ENCODE assay signal across 16 cellular contexts in the genomic region with DNA sequence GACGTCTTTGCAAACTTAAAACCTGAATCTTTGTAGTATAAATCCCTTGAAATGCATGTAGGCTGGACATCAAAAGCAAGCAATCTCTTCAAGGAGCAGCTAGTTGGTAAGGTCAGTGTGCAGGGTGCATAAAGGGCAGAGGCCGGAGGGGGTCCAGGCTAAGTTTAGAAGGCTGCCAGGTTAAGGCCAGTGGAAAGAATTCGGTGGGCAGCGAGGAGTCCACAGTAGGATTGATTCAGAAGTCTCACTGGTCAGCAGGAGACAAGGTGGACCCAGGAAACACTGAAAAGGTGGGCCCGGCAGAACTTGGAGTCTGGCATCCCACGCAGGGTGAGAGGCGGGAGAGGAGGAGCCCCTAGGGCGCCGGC. TPM values are rescaled to one million over a fixed set of nuclear protein-coding genes. Genes with fewer than 3 reads are reported as not detected.
DNase-seq lines count a peak whose midpoint lies in the region; ATAC-seq, FAIRE-seq and TF ChIP-seq lines count a peak whose summit lies in the region.
"Had no signal": no experiment of that assay in that cellular context is flagged by ENCODE, and none has a peak within 500 bp of the region (broad histone marks: within the 10 kb centered on the region; RNA-seq: fewer than 3 reads in every experiment).

No MANE protein-coding gene starts in this region.

- H3K9ac ChIP-seq in H1 (replicated peaks in 1 of 4; ENCODE audit: extremely low read depth in 1 of 4, low read depth in 3 of 4, low read length in 3 of 4) (no peak overlapping the region; a peak in 2 of 7 replicates), mesendoderm (ENCODE audit: low read length) (no peak overlapping the region)

- H2BK120ac ChIP-seq in H1 (replicated peaks; ENCODE audit: low read depth, low read length) (no peak overlapping the region), mesendoderm (ENCODE audit: low read depth, low read length) (no peak overlapping the region)

- H3K27ac Mint-ChIP-seq in activated naive CD4-positive, alpha-beta T cell treated with anti-CD3 and anti-CD28 coated beads, Interleukin-2, amount 10 ng/mL, durations not matched to agents 7 days and 5 days: no peak overlapping the region
- H3K27ac Mint-ChIP-seq: activated naive CD8-positive, alpha-beta T cell treated with anti-CD3 and anti-CD28 coated beads, Interleukin-2, amount 10 ng/mL, durations not matched to agents 7 days and 5 days; CD4-positive, alpha-beta memory T cell had no signal

- TF ChIP-seq EP300 in Ishikawa (IDR thresholded peaks at IDR 0.05; ENCODE audit: borderline replicate concordance): no peak
- no peak for TF ChIP-seq EP300 in H1 (IDR thresholded peaks at IDR 0.05; ENCODE audit: borderline replicate concordance in 1 of 2, low read depth in 2 of 2, low read length in 2 of 2)
- no peak for TF ChIP-seq EP300 in upper lobe of left lung (IDR thresholded peaks at IDR 0.05)

- H3K4me2 ChIP-seq in H1 (ENCODE audit: insufficient read depth in 1 of 2, low read depth in 2 of 2, low read length in 2 of 2) (peak overlapping the region; percentile 89 to 99), mesendoderm (ENCODE audit: low read length) (peak overlapping the region; percentile 87)

- TF ChIP-seq RAD21 in Ishikawa (IDR thresholded peaks at IDR 0.05; ENCODE audit: low read depth): no peak
- TF ChIP-seq RAD21 in H1 (IDR thresholded peaks at IDR 0.05 in 1 of 2, conservative IDR thresholded peaks at IDR 0.05 in 1 of 2; ENCODE audit: low read depth in 2 of 2, low read length in 2 of 2): no peak

- peaks cover 0 to 12% of the 10 kb centered on the region in 2 experiments for H4K20me1 ChIP-seq in H1 (replicated peaks in 1 of 2; ENCODE audit: control insufficient read depth in 1 of 2, insufficient read depth in 2 of 2, low read length in 2 of 2)

- WGBS in H1 (ENCODE audit: extremely low coverage in 1 of 2, insufficient coverage in 1 of 2, insufficient read length in 1 of 2, insufficient replicate concordance in 2 of 2, low coverage in 1 of 2, low lambda C conversion rate in 2 of 2, missing lambda C conversion rate in 1 of 2), 2 experiments: 30% methylated on average over 9 of the region's 9 CpGs; no CpG with 5 or more reads in 1 of the 2 experiments
- WGBS in mesendoderm (ENCODE audit: extremely low coverage, insufficient coverage, low lambda C conversion rate): no CpG with 5 or more reads among the region's 9 CpGs
- WGBS in upper lobe of left lung, 2 donors: 29 to 39% methylated on average over 9 of the region's 9 CpGs

- CTCF ChIA-PET in H1 (lab: Charles Lee; ENCODE audit: partially characterized antibody): interaction anchor here (0.9 to 1.9 kb wide), 8 partner anchors 10 to 229 kb away, joined by 3 to 9 read pairs (median 4); no protein-coding TSS in a partner anchor
- CTCF ChIA-PET in activated naive CD4-positive, alpha-beta T cell treated with anti-CD3 and anti-CD28 coated beads, Interleukin-2, amount 10 ng/mL, durations not matched to agents 7 days and 5 days (lab: Charles Lee): interaction anchor here (1.3 kb wide), 1 partner anchor 11 kb away, joined by 3 read pairs; no protein-coding TSS in a partner anchor

- H3K27ac ChIP-seq in H1 (ENCODE audit: low read depth, low read length): no peak overlapping the region
- no peak overlapping the region for H3K27ac ChIP-seq in mesendoderm (ENCODE audit: low read depth, low read length)
- H3K27ac ChIP-seq in upper lobe of left lung: peak overlapping the region in 2 of 4 donors; percentile 73 to 81
- no peak overlapping the region for H3K27ac ChIP-seq in gastrocnemius medialis
- H3K27ac ChIP-seq: right atrium auricular region had no signal

- H4K8ac ChIP-seq in H1 (ENCODE audit: extremely low read depth, insufficient read depth, low read length): no peak overlapping the region
- no peak overlapping the region for H4K8ac ChIP-seq in mesendoderm (ENCODE audit: low read depth, low read length)

- no peaks in the 10 kb centered on the region for H3K36me3 Mint-ChIP-seq in activated naive CD4-positive, alpha-beta T cell treated with anti-CD3 and anti-CD28 coated beads, Interleukin-2, amount 10 ng/mL, durations not matched to agents 7 days and 5 days
- H3K36me3 Mint-ChIP-seq: activated naive CD8-positive, alpha-beta T cell treated with anti-CD3 and anti-CD28 coated beads, Interleukin-2, amount 10 ng/mL, durations not matched to agents 7 days and 5 days; CD4-positive, alpha-beta memory T cell had no signal

- H3K23ac ChIP-seq in H1 (ENCODE audit: insufficient read length) (no peak overlapping the region), mesendoderm (ENCODE audit: low read length) (no peak overlapping the region)

- no peak overlapping the region for H2BK20ac ChIP-seq in H1 (ENCODE audit: low read length)

- DNase-seq in H1 (ENCODE audit: low read depth in 1 of 2, low spot score in 2 of 2) (no peak), mesendoderm (no peak), upper lobe of left lung (no peak), gastrocnemius medialis (no peak), H4 (ENCODE audit: low spot score) (no peak)
- DNase-seq in activated naive CD4-positive, alpha-beta T cell treated with anti-CD3 and anti-CD28 coated beads, Interleukin-2, amount 10 ng/mL, durations not matched to agents 7 days and 5 days: no peak
- DNase-seq: activated naive CD8-positive, alpha-beta T cell treated with anti-CD3 and anti-CD28 coated beads, Interleukin-2, amount 10 ng/mL, durations not matched to agents 7 days and 5 days; CD4-positive, alpha-beta memory T cell; NCI-H446; stimulated activated CD4-positive, alpha-beta T cell treated with anti-CD3 and anti-CD28 coated beads, Interleukin-2, amount 100 ng/mL, for 48 hours had no signal

- H3K23me2 ChIP-seq in H1 (ENCODE audit: low read depth, low read length): peaks cover 13% of the 10 kb centered on the region; the same call in 1 of the 2 replicates

- H3K36me3 ChIP-seq in H1 (ENCODE audit: control insufficient read depth in 2 of 4, insufficient read depth in 4 of 4, low read length in 3 of 4) (peaks cover 0 to 3% (median 0%) of the 10 kb centered on the region in 4 experiments; a peak in 1 of 8 replicates), mesendoderm (ENCODE audit: control insufficient read depth, insufficient read depth, low read length) (no peaks in the 10 kb centered on the region), upper lobe of left lung (no peaks in the 10 kb centered on the region), gastrocnemius medialis (no peaks in the 10 kb centered on the region)
- H3K36me3 ChIP-seq: right atrium auricular region had no signal

- H3K9me3 Mint-ChIP-seq in activated naive CD4-positive, alpha-beta T cell treated with anti-CD3 and anti-CD28 coated beads, Interleukin-2, amount 10 ng/mL, durations not matched to agents 7 days and 5 days: no peaks in the 10 kb centered on the region
- H3K9me3 Mint-ChIP-seq: activated naive CD8-positive, alpha-beta T cell treated with anti-CD3 and anti-CD28 coated beads, Interleukin-2, amount 10 ng/mL, durations not matched to agents 7 days and 5 days; CD4-positive, alpha-beta memory T cell had no signal

- no peak overlapping the region for H2BK15ac ChIP-seq in H1 (ENCODE audit: low read length)
- H2BK15ac ChIP-seq in mesendoderm (replicated peaks; ENCODE audit: low read depth): no peak overlapping the region

- no peak overlapping the region for H4K91ac ChIP-seq in H1 (replicated peaks; ENCODE audit: insufficient read length, low read length)

- no peak overlapping the region for H3K14ac ChIP-seq in H1 (ENCODE audit: insufficient read length)

- H2AFZ ChIP-seq in H1 (ENCODE audit: low read length): peak overlapping the region; percentile 77; the same call in 1 of the 2 replicates

- in situ Hi-C loops in gastrocnemius medialis (cut with MboI; ENCODE audit: low sequenced_read_pairs in 4 of 4): no loop called here

- TF ChIP-seq POLR2A in H1 (IDR thresholded peaks at IDR 0.05; ENCODE audit: control extremely low read depth in 1 of 2, low read depth in 2 of 2, low read length in 2 of 2) (no peak), upper lobe of left lung (IDR thresholded peaks at IDR 0.05) (no peak), gastrocnemius medialis (IDR thresholded peaks at IDR 0.05) (no peak)

- H3K4me3 Mint-ChIP-seq in activated naive CD4-positive, alpha-beta T cell treated with anti-CD3 and anti-CD28 coated beads, Interleukin-2, amount 10 ng/mL, durations not matched to agents 7 days and 5 days: no peak overlapping the region
- H3K4me3 Mint-ChIP-seq: activated naive CD8-positive, alpha-beta T cell treated with anti-CD3 and anti-CD28 coated beads, Interleukin-2, amount 10 ng/mL, durations not matched to agents 7 days and 5 days had no signal

- no peak for FAIRE-seq in H1 (lab: Jason Lieb, UNC)
- FAIRE-seq: GM12892 had no signal

- H2BK12ac ChIP-seq in H1 (ENCODE audit: low read depth, low read length): peak overlapping the region; percentile 95; the same call in 1 of the 2 replicates

- no peaks in the 10 kb centered on the region for H3K9me3 ChIP-seq in H1 (ENCODE audit: insufficient read depth in 2 of 2, low read depth in 1 of 2, low read length in 1 of 2)
- H3K9me3 ChIP-seq in upper lobe of left lung: no peaks in the 10 kb centered on the region
- H3K9me3 ChIP-seq in gastrocnemius medialis: no peaks in the 10 kb centered on the region
- H3K9me3 ChIP-seq: right atrium auricular region had no signal

- H3K4me1 ChIP-seq in H1 (replicated peaks in 1 of 4; ENCODE audit: control insufficient read depth in 3 of 4, insufficient read depth in 4 of 4, low read length in 3 of 4): peaks cover 0 to 13% (median 9%) of the 10 kb centered on the region in 4 experiments; a peak in 6 of 7 replicates
- H3K4me1 ChIP-seq in mesendoderm (ENCODE audit: control insufficient read depth, low read depth, low read length): peaks cover 6% of the 10 kb centered on the region
- peaks cover 0 to 27% (median 8%) of the 10 kb centered on the region in 4 donors for H3K4me1 ChIP-seq in upper lobe of left lung
- H3K4me1 ChIP-seq in gastrocnemius medialis: peaks cover 0 to 3% of the 10 kb centered on the region in 2 donors

- H3K4me1 Mint-ChIP-seq in activated naive CD4-positive, alpha-beta T cell treated with anti-CD3 and anti-CD28 coated beads, Interleukin-2, amount 10 ng/mL, durations not matched to agents 7 days and 5 days: peaks cover 2% of the 10 kb centered on the region

- intact Hi-C loops in gastrocnemius medialis (cut with DNase I; ENCODE audit: low total_unique reads): no loop called here

- H3K79me2 ChIP-seq in H1 (ENCODE audit: control insufficient read depth in 1 of 2, insufficient read depth in 2 of 2, low read length in 2 of 2) (peaks cover 6 to 16% of the 10 kb centered on the region in 2 experiments; a peak in 2 of 4 replicates), mesendoderm (ENCODE audit: control insufficient read depth, insufficient read depth, low read length) (peaks cover 3% of the 10 kb centered on the region)

- peaks cover 65% of the 10 kb centered on the region for H3K27me3 Mint-ChIP-seq in activated naive CD4-positive, alpha-beta T cell treated with anti-CD3 and anti-CD28 coated beads, Interleukin-2, amount 10 ng/mL, durations not matched to agents 7 days and 5 days

- H3K79me1 ChIP-seq in H1 (ENCODE audit: low read depth, low read length): no peaks in the 10 kb centered on the region; the same call in none of the 2 replicates
- peaks cover 2% of the 10 kb centered on the region for H3K79me1 ChIP-seq in mesendoderm (ENCODE audit: low read length)

- H2BK5ac ChIP-seq in H1 (ENCODE audit: low read depth, low read length) (0 out of 2 replicates have a peak overlapping the region, but pooled peaks have one; percentile 37), mesendoderm (ENCODE audit: low read length) (no peak overlapping the region)

- POLR2A ChIA-PET in H1 (lab: Charles Lee; ENCODE audit: partially characterized antibody): interaction anchor here (1.4 kb wide), 1 partner anchor 10 kb away, joined by 5 read pairs; no protein-coding TSS in a partner anchor

- no peak for TF ChIP-seq CTCF in H1 (IDR thresholded peaks at IDR 0.05; ENCODE audit: control extremely low read depth in 1 of 3, insufficient read depth in 1 of 3, low read depth in 1 of 3, low read length in 3 of 3)
- TF ChIP-seq CTCF in upper lobe of left lung (IDR thresholded peaks at IDR 0.05): no peak
- TF ChIP-seq CTCF in gastrocnemius medialis (IDR thresholded peaks at IDR 0.05 in 4 of 5, conservative IDR thresholded peaks at IDR 0.05 in 1 of 5): no peak

- peak overlapping the region; percentile 48 to 65 (median 56); a peak in 6 of 8 replicates for H3K4me3 ChIP-seq in H1 (ENCODE audit: extremely low read depth in 1 of 4, insufficient read depth in 2 of 4, low read depth in 3 of 4, low read length in 4 of 4)
- no peak overlapping the region for H3K4me3 ChIP-seq in mesendoderm (ENCODE audit: low read length)
- peak overlapping the region in 3 of 4 donors; percentile 41 to 57 (median 46) for H3K4me3 ChIP-seq in upper lobe of left lung
- peak overlapping the region in 1 of 4 donors; percentile 25 for H3K4me3 ChIP-seq in gastrocnemius medialis

- no peak for ATAC-seq in upper lobe of left lung (ENCODE audit: low FRiP score in 2 of 2)
- no peak for ATAC-seq in gastrocnemius medialis

- H3K56ac ChIP-seq in H1 (replicated peaks; ENCODE audit: insufficient read length, low read depth, low read length): no peak overlapping the region
- peak overlapping the region; percentile 90 for H3K56ac ChIP-seq in mesendoderm (ENCODE audit: low read length)

- H3K4ac ChIP-seq in H1 (replicated peaks; ENCODE audit: insufficient read length, low read depth, low read length) (no peak overlapping the region), mesendoderm (ENCODE audit: low read depth, low read length) (no peak overlapping the region)

- H2AK5ac ChIP-seq in H1 (ENCODE audit: low read depth, low read length) (no peak overlapping the region), mesendoderm (ENCODE audit: low read length) (no peak overlapping the region)

- H4K5ac ChIP-seq in H1 (ENCODE audit: insufficient read length, low read depth, low read length) (no peak overlapping the region), mesendoderm (ENCODE audit: low read length) (no peak overlapping the region)

- H3K18ac ChIP-seq in H1 (ENCODE audit: extremely low read depth, low read length): peak overlapping the region; percentile 96; the same call in 1 of the 2 replicates
- no peak overlapping the region for H3K18ac ChIP-seq in mesendoderm (ENCODE audit: low read length)

- H3K27me3 ChIP-seq in H1 (replicated peaks in 1 of 4; ENCODE audit: control insufficient read depth in 3 of 4, extremely low read depth in 1 of 4, insufficient read depth in 3 of 4, low read length in 3 of 4) (peaks cover 9 to 39% (median 37%) of the 10 kb centered on the region in 4 experiments), mesendoderm (ENCODE audit: insufficient read depth, low read length, poor library complexity) (peaks cover 3% of the 10 kb centered on the region), upper lobe of left lung (peaks cover 0 to 8% (median 0%) of the 10 kb centered on the region in 4 donors), gastrocnemius medialis (peaks cover 51 to 56% (median 51%) of the 10 kb centered on the region in 3 donors)
- H3K27me3 ChIP-seq: right atrium auricular region had no signal

RNA-seq across cellular contexts. Expression of gene PCSK9, which starts 0.4 kb away (rescaled TPM):
- 32.3 and 33.8 TPM in 2 replicates for total RNA-seq in H1 (2021; fragmentation: NEBNext Ultra II Directional; extraction: Animal tissue kit (Norgen Biotek cat#: 25700))
- polyA plus RNA-seq in H1 (2011; rRNA removed): 22.3 and 39.4 TPM in 2 replicates
- 30.1 TPM for polyA plus RNA-seq in H1 (2011; cell fraction: cytosol; rRNA removed)
- 56.2 TPM for polyA plus RNA-seq in H1 (2011; cell fraction: nucleus; rRNA removed)
- polyA plus RNA-seq in H1 (2012, experiment 1 of 2): 20.6 to 29.9 TPM (median 28.3 TPM) in 4 replicates
- polyA plus RNA-seq in H1 (2012, experiment 2 of 2): 24.1 TPM
- 65.1 TPM for polyA plus RNA-seq in H1 (2013, experiment 1 of 2)
- polyA plus RNA-seq in H1 (2013, experiment 2 of 2): 59.8 TPM
- polyA minus RNA-seq in H1 (2011; rRNA and poly(A)+ RNA removed): 14.4 and 15.8 TPM in 2 replicates
- 22.8 TPM for polyA minus RNA-seq in H1 (2011; cell fraction: cytosol; rRNA and poly(A)+ RNA removed)
- 18.1 TPM for polyA minus RNA-seq in H1 (2011; cell fraction: nucleus; rRNA and poly(A)+ RNA removed)
- 31.2 TPM for polyA plus RNA-seq in mesendoderm (2013, experiment 1 of 2)
- polyA plus RNA-seq in mesendoderm (2013, experiment 2 of 2): 32.2 TPM
- total RNA-seq in upper lobe of left lung: 10 to 100 TPM in 5 of 6 donors, 1 to 10 TPM in 1; 9.4 to 63.9 (median 31.5) TPM
- total RNA-seq in gastrocnemius medialis: under 1 TPM in 1 of 4 donors, not detected in 3; 0.07 TPM
- 0.04 TPM in 1 of 2 replicates, not detected in the other for total RNA-seq in H4 (2014; rRNA removed; shearing (Covaris generic))
- total RNA-seq: activated naive CD8-positive, alpha-beta T cell treated with anti-CD3 and anti-CD28 coated beads, Interleukin-2, amount 10 ng/mL, durations not matched to agents 7 days and 5 days; CD4-positive, alpha-beta memory T cell; T-helper 1 cell treated with Interleukin-12 subunit alpha and Interleukin-12 subunit beta and Interleukin-4 antibody, amounts not matched to agents 30 ng/mL and 1 ng/mL, for 36 hours had no signal
- polyA plus RNA-seq: CD4-positive, alpha-beta memory T cell had no signal

RNA-seq across cellular contexts. Expression of gene BSND, which starts 40.2 kb away (rescaled TPM):
- total RNA-seq in H1 (2021; fragmentation: NEBNext Ultra II Directional; extraction: Animal tissue kit (Norgen Biotek cat#: 25700)): 0.40 and 0.43 TPM in 2 replicates
- 0.52 and 0.68 TPM in 2 replicates for polyA plus RNA-seq in H1 (2011; rRNA removed)
- 0.67 TPM for polyA plus RNA-seq in H1 (2011; cell fraction: cytosol; rRNA removed)
- polyA plus RNA-seq in H1 (2011; cell fraction: nucleus; rRNA removed): 1.0 TPM
- 0.37 to 0.74 TPM (median 0.55 TPM) in 4 replicates for polyA plus RNA-seq in H1 (2012, experiment 1 of 2)
- 0.50 TPM for polyA plus RNA-seq in H1 (2012, experiment 2 of 2)
- polyA plus RNA-seq in H1 (2013, experiment 1 of 2): 0.26 TPM
- polyA plus RNA-seq in H1 (2013, experiment 2 of 2): 0.26 TPM
- polyA minus RNA-seq in H1 (2011; rRNA and poly(A)+ RNA removed): 0.39 and 0.54 TPM in 2 replicates
- polyA minus RNA-seq in H1 (2011; cell fraction: cytosol; rRNA and poly(A)+ RNA removed): not detected
- 0.70 TPM for polyA minus RNA-seq in H1 (2011; cell fraction: nucleus; rRNA and poly(A)+ RNA removed)
- 0.18 TPM for polyA plus RNA-seq in mesendoderm (2013, experiment 1 of 2)
- polyA plus RNA-seq in mesendoderm (2013, experiment 2 of 2): 0.21 TPM
- total RNA-seq in upper lobe of left lung (under 1 TPM in 2 of 6 donors, not detected in 4; under 0.01 to 0.10 TPM), gastrocnemius medialis (not detected)
- not detected in 2 replicates for total RNA-seq in H4 (2014; rRNA removed; shearing (Covaris generic))
- total RNA-seq: activated naive CD8-positive, alpha-beta T cell treated with anti-CD3 and anti-CD28 coated beads, Interleukin-2, amount 10 ng/mL, durations not matched to agents 7 days and 5 days; CD4-positive, alpha-beta memory T cell; fibroblast of lung; right atrium auricular region; T-helper 1 cell treated with Interleukin-12 subunit alpha and Interleukin-12 subunit beta and Interleukin-4 antibody, amounts not matched to agents 30 ng/mL and 1 ng/mL, for 36 hours; urinary bladder had no signal
- polyA plus RNA-seq: CD4-positive, alpha-beta memory T cell; fibroblast of lung; urinary bladder had no signal

RNA-seq across cellular contexts. Expression of gene TMEM61, which starts 58.5 kb away (rescaled TPM):
- 0.50 and 0.54 TPM in 2 replicates for total RNA-seq in H1 (2021; fragmentation: NEBNext Ultra II Directional; extraction: Animal tissue kit (Norgen Biotek cat#: 25700))
- 1.4 and 2.0 TPM in 2 replicates for polyA plus RNA-seq in H1 (2011; rRNA removed)
- 0.88 TPM for polyA plus RNA-seq in H1 (2011; cell fraction: cytosol; rRNA removed)
- 1.2 TPM for polyA plus RNA-seq in H1 (2011; cell fraction: nucleus; rRNA removed)
- polyA plus RNA-seq in H1 (2012, experiment 1 of 2): 0.25 to 0.92 TPM (median 0.80 TPM) in 3 of 4 replicates, not detected in the other
- 1.0 TPM for polyA plus RNA-seq in H1 (2012, experiment 2 of 2)
- 1.4 TPM for polyA plus RNA-seq in H1 (2013, experiment 1 of 2)
- polyA plus RNA-seq in H1 (2013, experiment 2 of 2): 0.94 TPM
- 0.35 TPM in 1 of 2 replicates, not detected in the other for polyA minus RNA-seq in H1 (2011; rRNA and poly(A)+ RNA removed)
- polyA minus RNA-seq in H1 (2011; cell fraction: cytosol; rRNA and poly(A)+ RNA removed): not detected
- not detected for polyA minus RNA-seq in H1 (2011; cell fraction: nucleus; rRNA and poly(A)+ RNA removed)
- polyA plus RNA-seq in mesendoderm (2013, experiment 1 of 2): 0.44 TPM
- polyA plus RNA-seq in mesendoderm (2013, experiment 2 of 2): 0.38 TPM
- total RNA-seq in upper lobe of left lung (1 to 10 TPM in 5 of 6 donors, not detected in 1; 2.3 to 8.1 (median 2.9) TPM), gastrocnemius medialis (under 1 TPM in 1 of 4 donors, not detected in 3; 0.58 TPM)
- 0.17 TPM in 1 of 2 replicates, not detected in the other for total RNA-seq in H4 (2014; rRNA removed; shearing (Covaris generic))
- total RNA-seq: activated naive CD8-positive, alpha-beta T cell treated with anti-CD3 and anti-CD28 coated beads, Interleukin-2, amount 10 ng/mL, durations not matched to agents 7 days and 5 days; CD4-positive, alpha-beta memory T cell; fibroblast of lung; right atrium auricular region; T-helper 1 cell treated with Interleukin-12 subunit alpha and Interleukin-12 subunit beta and Interleukin-4 antibody, amounts not matched to agents 30 ng/mL and 1 ng/mL, for 36 hours; urinary bladder had no signal
- polyA plus RNA-seq: CD4-positive, alpha-beta memory T cell; fibroblast of lung had no signal

Comparison
In these comparisons a context has a peak if more than half of its experiments do, and no peak if none do; other contexts are left out.
1. RNA of gene PCSK9, which starts 0.4 kb away (total RNA-seq): 9.4 to 63.9 TPM in upper lobe of left lung and 32.3 to 33.8 TPM in H1; 0.04 TPM in H4 and 0.07 TPM in gastrocnemius medialis; every median in the first group is over 4 times any median in the second.